ENCODE assay signal across 10 cellular contexts in genomic region chr1:198756470-198756869, GRCh38.
A peak's percentile ranks its signal among the peaks of the same experiment; 100 is the strongest.
DNase-seq lines count a peak whose midpoint lies in the region; ATAC-seq and TF ChIP-seq lines count a peak whose summit lies in the region.
"Had no signal": no experiment of that assay in that cellular context is flagged by ENCODE, and none has a peak within 500 bp of the region (broad histone marks: within the 10 kb centered on the region; RNA-seq: fewer than 3 reads in every experiment).

No MANE protein-coding gene starts in this region.

- no peaks in the 10 kb centered on the region for H4K20me1 ChIP-seq in OCI-LY7 (ENCODE audit: insufficient read depth, low read length)
- no peaks in the 10 kb centered on the region for H4K20me1 ChIP-seq in smooth muscle cell (ENCODE audit: low read depth)

- H3K4me3 Mint-ChIP-seq in activated naive CD4-positive, alpha-beta T cell treated with anti-CD3 and anti-CD28 coated beads, Interleukin-2, amount 50 U/mL, for 24 hours = no peak overlapping the region

- H3K4me3 ChIP-seq in OCI-LY7 (ENCODE audit: low read depth, low read length, poor library complexity, severe bottlenecking) (no peak overlapping the region), smooth muscle cell (no peak overlapping the region)

- H3K4me1 Mint-ChIP-seq in activated naive CD4-positive, alpha-beta T cell treated with anti-CD3 and anti-CD28 coated beads, Interleukin-2, amount 50 U/mL, for 24 hours = peaks cover 22% of the 10 kb centered on the region

- H3F3A ChIP-seq in smooth muscle cell (ENCODE audit: low read depth) = no peaks in the 10 kb centered on the region

- no peaks in the 10 kb centered on the region for H3K27me3 ChIP-seq in smooth muscle cell (ENCODE audit: low read depth)

- H2AFZ ChIP-seq in OCI-LY7 (ENCODE audit: low read length) (no peak overlapping the region), smooth muscle cell (ENCODE audit: low read depth) (no peak overlapping the region)

- TF ChIP-seq CTCF in OCI-LY7 (conservative IDR thresholded peaks at IDR 0.05; ENCODE audit: low read length) = peak; percentile 45; the same call in 1 of the 2 replicates
- TF ChIP-seq CTCF in smooth muscle cell (IDR thresholded peaks at IDR 0.05; ENCODE audit: borderline replicate concordance, insufficient read depth, poor library complexity, severe bottlenecking) = peak; percentile 43

- no peaks in the 10 kb centered on the region for H3K79me2 ChIP-seq in OCI-LY7 (ENCODE audit: insufficient read depth, low read depth, low read length)
- no peaks in the 10 kb centered on the region for H3K79me2 ChIP-seq in smooth muscle cell (ENCODE audit: low read depth)

- no peaks in the 10 kb centered on the region for H3K27me3 Mint-ChIP-seq in activated naive CD4-positive, alpha-beta T cell treated with anti-CD3 and anti-CD28 coated beads, Interleukin-2, amount 50 U/mL, for 24 hours

- no peaks in the 10 kb centered on the region for H3K9me3 ChIP-seq in OCI-LY7 (ENCODE audit: low read length)
- no peaks in the 10 kb centered on the region for H3K9me3 ChIP-seq in smooth muscle cell (replicated peaks; ENCODE audit: low read depth)

- POLR2A ChIA-PET in OCI-LY7 (lab: Charles Lee) = interaction anchor here (0.7 to 5.9 kb wide), 4 partner anchors 9 to 335 kb away, joined by 3 to 35 read pairs (median 3); no protein-coding TSS in a partner anchor

- H3K4me2 ChIP-seq in OCI-LY7 (ENCODE audit: low read length) (no peak overlapping the region), smooth muscle cell (no peak overlapping the region)

- CTCF ChIA-PET in OCI-LY7 (lab: Charles Lee; ENCODE audit: unreplicated experiment) = no interaction called here

- intact Hi-C loops in OCI-LY7 (cut with micrococcal nuclease; ENCODE audit: unreplicated experiment) = loop anchor here (1.0 kb wide), 1 partner anchor 15 kb away; no protein-coding TSS in a partner anchor

- H3K36me3 ChIP-seq in OCI-LY7 (ENCODE audit: insufficient read depth, low read length) = peaks cover 58% of the 10 kb centered on the region
- H3K36me3 ChIP-seq in smooth muscle cell (ENCODE audit: low read depth) = no peaks in the 10 kb centered on the region

- BruUV-seq in OCI-LY7 (replicated peaks; lab: Mats Ljungman, UMichigan) = no TSS peak

- peaks cover 13% of the 10 kb centered on the region for H3K36me3 Mint-ChIP-seq in activated naive CD4-positive, alpha-beta T cell treated with anti-CD3 and anti-CD28 coated beads, Interleukin-2, amount 50 U/mL, for 24 hours

- DNase-seq in activated naive CD4-positive, alpha-beta T cell (lab: John Stamatoyannopoulos, UW) = no peak
- DNase-seq in OCI-LY7 (ENCODE audit: low spot score) (no peak), erythroblast (lab: John Stamatoyannopoulos, UW) (peak; percentile 5 to 37), smooth muscle cell (lab: John Stamatoyannopoulos, UW; ENCODE audit: unreplicated experiment) (no peak)
- no peak for DNase-seq in stimulated activated CD4-positive, alpha-beta T cell treated with anti-CD3 and anti-CD28 coated beads, Interleukin-2, amount 100 ng/mL, for 24 hours
- DNase-seq: GDM1, NCI-H146 had no signal

- no peak for ATAC-seq in HG02642 (IDR thresholded peaks at IDR 0.05; ENCODE audit: poor library complexity, unreplicated experiment)
- ATAC-seq in HG03460 (IDR thresholded peaks at IDR 0.05; ENCODE audit: unreplicated experiment) = no peak

- H3K9me3 Mint-ChIP-seq in activated naive CD4-positive, alpha-beta T cell treated with anti-CD3 and anti-CD28 coated beads, Interleukin-2, amount 50 U/mL, for 24 hours = no peaks in the 10 kb centered on the region

- TF ChIP-seq POLR2A in erythroblast (IDR thresholded peaks at IDR 0.05; ENCODE audit: low read length) = no peak

- H3K9me2 ChIP-seq in OCI-LY7 (ENCODE audit: insufficient read depth, low read length) = no peaks in the 10 kb centered on the region

- H3K9ac ChIP-seq in smooth muscle cell (ENCODE audit: low read depth) = no peak overlapping the region

- no peak overlapping the region for H3K27ac ChIP-seq in OCI-LY7 (ENCODE audit: low read depth, low read length, poor library complexity, severe bottlenecking)
- H3K27ac ChIP-seq in smooth muscle cell (ENCODE audit: low read depth) = no peak overlapping the region

- peak overlapping the region; percentile 38 for H3K27ac Mint-ChIP-seq in activated naive CD4-positive, alpha-beta T cell treated with anti-CD3 and anti-CD28 coated beads, Interleukin-2, amount 50 U/mL, for 24 hours

- no peaks in the 10 kb centered on the region for H3K4me1 ChIP-seq in OCI-LY7 (ENCODE audit: insufficient read depth, low read length, poor library complexity, severe bottlenecking)
- no peaks in the 10 kb centered on the region for H3K4me1 ChIP-seq in smooth muscle cell (ENCODE audit: low read depth)

Comparison
In these comparisons a context has a peak if more than half of its experiments do, and no peak if none do; other contexts are left out.
1. DNase-seq: peak in erythroblast (2 of 2); none in activated naive CD4-positive, alpha-beta T cell (0 of 4), OCI-LY7 (single experiment), smooth muscle cell (single experiment) and stimulated activated CD4-positive, alpha-beta T cell treated with anti-CD3 and anti-CD28 coated beads, Interleukin-2, amount 100 ng/mL, for 24 hours (0 of 2).